Comparison of ENCODE assay signal across 8 cellular contexts in genomic region chr7:107564553-107565298, GRCh38. TPM values are rescaled to one million over a fixed set of nuclear protein-coding genes. Genes with fewer than 3 reads are reported as not detected.
DNase-seq lines count a peak whose midpoint lies in the region; ATAC-seq, FAIRE-seq and TF ChIP-seq lines count a peak whose summit lies in the region.

No MANE protein-coding gene starts in this region.

- no peak for TF ChIP-seq POLR2A in esophagus squamous epithelium (IDR thresholded peaks at IDR 0.05)

- DNase-seq in RWPE2 (ENCODE audit: low spot score), result no peak
- no peak for DNase-seq in esophagus squamous epithelium (lab: John Stamatoyannopoulos, UW)
- DNase-seq in pancreas, result no peak
- DNase-seq in stimulated activated CD8-positive, alpha-beta memory T cell treated with anti-CD3 and anti-CD28 coated beads, Interleukin-4, amount 100 ng/mL, for 48 hours, result no peak
- no peak for DNase-seq in HT-29 (ENCODE audit: low spot score)

- H3K27ac ChIP-seq in RWPE2 (ENCODE audit: poor library complexity, severe bottlenecking) (peak overlapping the region; percentile 90), esophagus squamous epithelium (peak overlapping the region; percentile 94 to 98 (median 96)), pancreas (peak overlapping the region in 3 of 4 donors; percentile 88 to 98 (median 96))

- peak overlapping the region; percentile 94 for H3K4me3 ChIP-seq in RWPE2 (ENCODE audit: severe bottlenecking)
- H3K4me3 ChIP-seq in esophagus squamous epithelium, result peak overlapping the region; percentile 80 to 98 (median 88)
- peak overlapping the region; percentile 76 to 98 (median 88) for H3K4me3 ChIP-seq in pancreas

- FAIRE-seq in pancreas (lab: Jason Lieb, UNC), result no peak

- intact Hi-C loops in esophagus squamous epithelium (cut with DNase I) (no loop called here), pancreas (cut with DNase I) (no loop called here)

- H3K4me1 ChIP-seq in RWPE2 (ENCODE audit: insufficient read depth, poor library complexity, severe bottlenecking) (peaks cover 29% of the 10 kb centered on the region), esophagus squamous epithelium (peaks cover 5 to 51% (median 29%) of the 10 kb centered on the region in 3 donors), pancreas (peaks cover 6 to 32% (median 20%) of the 10 kb centered on the region in 3 donors)

- 24 to 32% methylated on average over 9 of the region's 9 CpGs for WGBS in esophagus squamous epithelium, 2 donors
- 31 to 32% methylated on average over 9 of the region's 9 CpGs for WGBS in pancreas, 2 donors

- ATAC-seq in GM19452 (IDR thresholded peaks at IDR 0.05; ENCODE audit: unreplicated experiment), result peak; percentile 3
- ATAC-seq in RWPE2 (ENCODE audit: low read depth), result peak; percentile 75
- no peak for ATAC-seq in pancreas
- no peak for ATAC-seq in GM21528 (IDR thresholded peaks at IDR 0.05; ENCODE audit: low FRiP score, unreplicated experiment)
- ATAC-seq in HG02642 (IDR thresholded peaks at IDR 0.05; ENCODE audit: poor library complexity, unreplicated experiment), result no peak

- no peaks in the 10 kb centered on the region for H3K27me3 ChIP-seq in RWPE2 (ENCODE audit: insufficient read depth, poor library complexity, severe bottlenecking)
- H3K27me3 ChIP-seq in esophagus squamous epithelium, result no peaks in the 10 kb centered on the region
- no peaks in the 10 kb centered on the region for H3K27me3 ChIP-seq in pancreas

- H3K9me3 ChIP-seq in RWPE2 (ENCODE audit: severe bottlenecking) (no peaks in the 10 kb centered on the region), esophagus squamous epithelium (no peaks in the 10 kb centered on the region), pancreas (no peaks in the 10 kb centered on the region)

- H3K36me3 ChIP-seq in RWPE2 (ENCODE audit: low read depth), result peaks cover 34% of the 10 kb centered on the region
- H3K36me3 ChIP-seq in esophagus squamous epithelium, result peaks cover 0 to 7% (median 0%) of the 10 kb centered on the region in 3 donors
- H3K36me3 ChIP-seq in pancreas, result no peaks in the 10 kb centered on the region

- TF ChIP-seq CTCF in RWPE2 (IDR thresholded peaks at IDR 0.05; ENCODE audit: poor library complexity, severe bottlenecking) (peak; percentile 15), esophagus squamous epithelium (IDR thresholded peaks at IDR 0.05) (no peak), pancreas (IDR thresholded peaks at IDR 0.05) (no peak)

RNA-seq across cellular contexts. Expression of gene DUS4L, which starts 1.0 kb away (rescaled TPM):
- total RNA-seq in esophagus squamous epithelium (1 to 10 TPM; 2.7 to 8.0 (median 7.2) TPM), pancreas (1 to 10 TPM; 2.1 to 3.5 (median 2.6) TPM)
- polyA plus RNA-seq in pancreas, result 1 to 10 TPM; 1.5 to 5.0 TPM
- 8.8 and 13.3 TPM in 2 replicates for total RNA-seq in HT-29 (2014; rRNA removed; shearing (Covaris generic))

RNA-seq across cellular contexts. Expression of gene COG5, which starts 1.0 kb away (rescaled TPM):
- total RNA-seq in esophagus squamous epithelium, result 10 to 100 TPM; 24.4 to 30.0 (median 27.2) TPM
- 10 to 100 TPM; 25.2 to 34.7 (median 26.8) TPM for total RNA-seq in pancreas
- 1 to 10 TPM; 4.1 to 6.6 TPM for polyA plus RNA-seq in pancreas
- total RNA-seq in HT-29 (2014; rRNA removed; shearing (Covaris generic)), result 49.6 and 58.0 TPM in 2 replicates

RNA-seq across cellular contexts. Expression of gene BCAP29, which starts 15.3 kb away (rescaled TPM):
- total RNA-seq in esophagus squamous epithelium, result 10 to 100 TPM; 68.7 to 96.3 (median 92.2) TPM
- total RNA-seq in pancreas, result 10 to 100 TPM; 15.3 to 27.6 (median 20.3) TPM
- 10 to 100 TPM; 15.2 to 18.9 TPM for polyA plus RNA-seq in pancreas
- 8.6 and 13.9 TPM in 2 replicates for total RNA-seq in HT-29 (2014; rRNA removed; shearing (Covaris generic))

Comparison
In these comparisons a context has a peak if more than half of its experiments do, and no peak if none do; other contexts are left out.
1. ATAC-seq: peak in GM19452 (single experiment) and RWPE2 (single experiment); none in pancreas (0 of 4), GM21528 (single experiment) and HG02642 (single experiment).
2. Peak in every context shown above with its lines, with median percentiles within 50 percentile points of each other: H3K27ac ChIP-seq and H3K4me3 ChIP-seq.